8 cellular contexts compared by ENCODE assay signal in the genomic region with DNA sequence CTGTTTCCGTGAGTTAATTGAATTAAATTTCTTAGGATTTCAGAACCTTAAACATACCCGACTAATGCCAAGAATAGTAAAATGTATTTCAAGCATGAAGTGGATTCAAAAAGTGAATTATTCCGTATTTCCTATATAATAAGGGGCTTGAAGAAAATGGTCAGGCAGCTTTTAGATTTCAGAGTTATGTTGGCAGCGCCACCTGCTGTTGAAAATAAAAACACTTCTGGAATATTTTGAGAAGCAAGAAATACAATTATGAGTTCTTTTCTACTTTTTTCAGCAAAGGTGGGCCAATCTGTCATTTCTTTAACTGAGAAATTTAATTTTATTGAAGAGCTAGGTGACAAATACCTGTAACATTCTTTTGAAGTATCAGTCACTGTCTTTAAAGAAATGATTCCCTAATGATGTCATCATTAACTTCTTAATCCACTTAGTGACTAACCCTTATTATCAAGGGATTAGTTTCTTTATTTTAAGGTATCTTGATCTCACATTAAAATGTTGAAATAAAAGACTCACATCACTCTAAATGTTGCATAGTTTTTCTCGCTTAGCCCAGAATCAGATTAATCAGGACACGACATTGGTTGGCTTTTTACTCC. TPM values are rescaled to one million over a fixed set of nuclear protein-coding genes. Genes with fewer than 3 reads are reported as not detected.
A peak's percentile ranks its signal among the peaks of the same experiment; 100 is the strongest.
DNase-seq lines count a peak whose midpoint lies in the region; ATAC-seq and TF ChIP-seq lines count a peak whose summit lies in the region.

No MANE protein-coding gene starts in this region.

- CTCF ChIA-PET in CD4-positive, alpha-beta memory T cell (lab: Charles Lee; ENCODE audit: partially characterized antibody) = interaction anchor here (0.6 to 2.2 kb wide), 16 partner anchors 12 to 1494 kb away, joined by 3 to 11 read pairs (median 4); no protein-coding TSS in a partner anchor
- CTCF ChIA-PET in CD8-positive, alpha-beta memory T cell (lab: Charles Lee) = interaction anchor here (0.7 to 1.7 kb wide), 5 partner anchors 9 to 487 kb away, joined by 3 to 7 read pairs (median 3); no protein-coding TSS in a partner anchor

- no peak overlapping the region for H3K27ac ChIP-seq in CD4-positive, alpha-beta memory T cell (ENCODE audit: low read depth, low read length)
- H3K27ac ChIP-seq in endodermal cell (ENCODE audit: low read depth, low read length) (no peak overlapping the region), neutrophil (no peak overlapping the region)
- no peak overlapping the region for H3K27ac ChIP-seq in CD8-positive, alpha-beta memory T cell (ENCODE audit: low read depth, low read length)

- no peaks in the 10 kb centered on the region for H3K27me3 ChIP-seq in CD4-positive, alpha-beta memory T cell (ENCODE audit: insufficient read depth, low read length)
- H3K27me3 ChIP-seq in HAP-1 (ENCODE audit: low read depth) = no peaks in the 10 kb centered on the region
- no peaks in the 10 kb centered on the region for H3K27me3 ChIP-seq in endodermal cell (ENCODE audit: control insufficient read depth, insufficient read depth, low read length, poor library complexity, severe bottlenecking)
- H3K27me3 ChIP-seq in neutrophil = no peaks in the 10 kb centered on the region
- no peaks in the 10 kb centered on the region for H3K27me3 ChIP-seq in CD8-positive, alpha-beta memory T cell (ENCODE audit: insufficient read depth, low read length, poor library complexity, severe bottlenecking)

- WGBS in endodermal cell (ENCODE audit: insufficient coverage in 1 of 2, insufficient read length in 1 of 2), 2 experiments = 57 to 62% methylated on average over 4 to 6 of the region's 6 CpGs

- no peaks in the 10 kb centered on the region for H3K36me3 ChIP-seq in CD4-positive, alpha-beta memory T cell (ENCODE audit: insufficient read depth, low read length)
- H3K36me3 ChIP-seq in HAP-1 (replicated peaks) = no peaks in the 10 kb centered on the region
- H3K36me3 ChIP-seq in endodermal cell (ENCODE audit: control insufficient read depth, insufficient read depth, low read length) = no peaks in the 10 kb centered on the region
- H3K36me3 ChIP-seq in neutrophil = no peaks in the 10 kb centered on the region
- H3K36me3 ChIP-seq in CD8-positive, alpha-beta memory T cell (ENCODE audit: insufficient read depth, low read length) = no peaks in the 10 kb centered on the region

- H3K9me3 ChIP-seq in CD4-positive, alpha-beta memory T cell (ENCODE audit: control insufficient read depth in 1 of 2, low read length in 2 of 2) = no peaks in the 10 kb centered on the region
- no peaks in the 10 kb centered on the region for H3K9me3 ChIP-seq in HAP-1
- no peaks in the 10 kb centered on the region for H3K9me3 ChIP-seq in endodermal cell (ENCODE audit: control insufficient read depth, low read length)
- no peaks in the 10 kb centered on the region for H3K9me3 ChIP-seq in neutrophil
- no peaks in the 10 kb centered on the region for H3K9me3 ChIP-seq in CD8-positive, alpha-beta memory T cell (ENCODE audit: low read length)

- no peaks in the 10 kb centered on the region for H3K36me3 Mint-ChIP-seq in CD4-positive, alpha-beta memory T cell
- no peaks in the 10 kb centered on the region for H3K36me3 Mint-ChIP-seq in endodermal cell (ENCODE audit: low read depth)
- no peaks in the 10 kb centered on the region for H3K36me3 Mint-ChIP-seq in CD8-positive, alpha-beta memory T cell

- intact Hi-C loops in CD4-positive, alpha-beta memory T cell (cut with micrococcal nuclease) = loop anchor here (1.0 to 10.0 kb wide), 3 partner anchors 27 to 506 kb away; no protein-coding TSS in a partner anchor

- H3K4me3 Mint-ChIP-seq in CD4-positive, alpha-beta memory T cell = no peak overlapping the region
- H3K4me3 Mint-ChIP-seq in endodermal cell = no peak overlapping the region
- no peak overlapping the region for H3K4me3 Mint-ChIP-seq in CD8-positive, alpha-beta memory T cell

- no peak overlapping the region for H3K9ac ChIP-seq in endodermal cell (ENCODE audit: extremely low read depth, low read length, poor library complexity, severe bottlenecking)

- no peaks in the 10 kb centered on the region for H3K4me1 ChIP-seq in CD4-positive, alpha-beta memory T cell (ENCODE audit: insufficient read depth, low read length)
- no peaks in the 10 kb centered on the region for H3K4me1 ChIP-seq in HAP-1
- peaks cover 4% of the 10 kb centered on the region for H3K4me1 ChIP-seq in endodermal cell (ENCODE audit: control insufficient read depth, insufficient read depth, low read length)
- H3K4me1 ChIP-seq in neutrophil (ENCODE audit: control insufficient read depth in 1 of 2, insufficient read depth in 1 of 2, low read depth in 1 of 2, low read length in 1 of 2) = no peaks in the 10 kb centered on the region
- no peaks in the 10 kb centered on the region for H3K4me1 ChIP-seq in CD8-positive, alpha-beta memory T cell (ENCODE audit: insufficient read depth, low read length)

- peak; percentile 92 for TF ChIP-seq CTCF in endodermal cell (conservative IDR thresholded peaks at IDR 0.05)
- TF ChIP-seq CTCF in neutrophil (IDR thresholded peaks at IDR 0.05) = peak; percentile 40

- no peak overlapping the region for H3K4me3 ChIP-seq in CD4-positive, alpha-beta memory T cell (ENCODE audit: low read length in 2 of 2)
- H3K4me3 ChIP-seq in HAP-1 (no peak overlapping the region), endodermal cell (ENCODE audit: low read length) (no peak overlapping the region), neutrophil (ENCODE audit: low read depth in 1 of 2, low read length in 1 of 2) (no peak overlapping the region)
- no peak overlapping the region for H3K4me3 ChIP-seq in CD8-positive, alpha-beta memory T cell (ENCODE audit: low read length)

- ATAC-seq in GM21381 (IDR thresholded peaks at IDR 0.05; ENCODE audit: unreplicated experiment) (no peak), HG03460 (IDR thresholded peaks at IDR 0.05; ENCODE audit: unreplicated experiment) (no peak)

- POLR2A ChIA-PET in CD4-positive, alpha-beta memory T cell (lab: Charles Lee; ENCODE audit: partially characterized antibody) = no interaction called here
- POLR2A ChIA-PET in CD8-positive, alpha-beta memory T cell (lab: Charles Lee) = no interaction called here

- H3K27ac Mint-ChIP-seq in CD4-positive, alpha-beta memory T cell = no peak overlapping the region
- peak overlapping the region; percentile 67 for H3K27ac Mint-ChIP-seq in endodermal cell
- H3K27ac Mint-ChIP-seq in CD8-positive, alpha-beta memory T cell = no peak overlapping the region

- peaks cover 0 to 2% of the 10 kb centered on the region in 2 donors for H3K27me3 Mint-ChIP-seq in CD4-positive, alpha-beta memory T cell
- H3K27me3 Mint-ChIP-seq in endodermal cell (ENCODE audit: insufficient read depth) = no peaks in the 10 kb centered on the region
- H3K27me3 Mint-ChIP-seq in CD8-positive, alpha-beta memory T cell = peaks cover 6 to 8% of the 10 kb centered on the region in 2 donors

- DNase-seq in CD4-positive, alpha-beta memory T cell = peak in 3 of 5 donors; percentile 11 to 24 (median 21)
- peak; percentile 47 to 62 for DNase-seq in HAP-1 (ENCODE audit: low spot score in 2 of 2)
- peak; percentile 65 for DNase-seq in OCI-M1 (lab: John Stamatoyannopoulos, UW)
- DNase-seq in endodermal cell = peak; percentile 46
- no peak for DNase-seq in CD8-positive, alpha-beta memory T cell

- in situ Hi-C loops in HAP-1 (cut with MboI; ENCODE audit: low sequenced_read_pairs) = loop anchor here (5.0 to 10.0 kb wide), 2 partner anchors 116 to 224 kb away; partner anchors contain the start of gene AGR2

- H3K9me3 Mint-ChIP-seq in CD4-positive, alpha-beta memory T cell = no peaks in the 10 kb centered on the region
- H3K9me3 Mint-ChIP-seq in endodermal cell = no peaks in the 10 kb centered on the region
- H3K9me3 Mint-ChIP-seq in CD8-positive, alpha-beta memory T cell = peaks cover 0 to 1% (median 0%) of the 10 kb centered on the region in 5 donors

- peaks cover 0 to 6% (median 4%) of the 10 kb centered on the region in 4 donors for H3K4me1 Mint-ChIP-seq in CD4-positive, alpha-beta memory T cell
- H3K4me1 Mint-ChIP-seq in endodermal cell = peaks cover 38% of the 10 kb centered on the region
- H3K4me1 Mint-ChIP-seq in CD8-positive, alpha-beta memory T cell = peaks cover 0 to 5% (median 0%) of the 10 kb centered on the region in 3 donors

RNA-seq across cellular contexts. Expression of gene AGR3, which starts 36.6 kb away (rescaled TPM):
- not detected for total RNA-seq in CD4-positive, alpha-beta memory T cell
- polyA plus RNA-seq in CD4-positive, alpha-beta memory T cell = not detected
- not detected for total RNA-seq in endodermal cell
- not detected for polyA plus RNA-seq in endodermal cell (2013, experiment 1 of 2)
- not detected for polyA plus RNA-seq in endodermal cell (2013, experiment 2 of 2)
- total RNA-seq in CD8-positive, alpha-beta memory T cell = not detected
- polyA plus RNA-seq in CD8-positive, alpha-beta memory T cell = not detected

Comparison
In these comparisons a context has a peak if more than half of its experiments do, and no peak if none do; other contexts are left out.
1. DNase-seq: peak in CD4-positive, alpha-beta memory T cell (3 of 5), HAP-1 (2 of 2), OCI-M1 (single experiment) and endodermal cell (single experiment); none in CD8-positive, alpha-beta memory T cell (0 of 5).